Comparison of ENCODE assay signal across 19 cellular contexts in genomic region chr10:35739998-35740397, GRCh38.
DNase-seq lines count a peak whose midpoint lies in the region; ATAC-seq and TF ChIP-seq lines count a peak whose summit lies in the region.
"Had no signal": no experiment of that assay in that cellular context is flagged by ENCODE, and none has a peak within 500 bp of the region (broad histone marks: within the 10 kb centered on the region; RNA-seq: fewer than 3 reads in every experiment).

No MANE protein-coding gene starts in this region.

- H2AFZ ChIP-seq in hepatocyte: no peak overlapping the region

- CTCF ChIA-PET in HEK293T (lab: Yijun Ruan, JAX): no interaction called here

- H3K9me2 ChIP-seq in hepatocyte (replicated peaks; ENCODE audit: insufficient read depth): no peaks in the 10 kb centered on the region

- peak; percentile 35; the same call in 2 of the 3 replicates for ATAC-seq in RWPE2 (ENCODE audit: low read depth)
- no peak for ATAC-seq in HG03045 (IDR thresholded peaks at IDR 0.05; ENCODE audit: unreplicated experiment)
- ATAC-seq: heart left ventricle, left cardiac atrium, mucosa of descending colon, Panc1 had no signal

- no peak overlapping the region for H2BK5ac ChIP-seq in mesendoderm (ENCODE audit: low read length)

- no peak overlapping the region for H3K9ac ChIP-seq in mesendoderm (ENCODE audit: low read length)

- POLR2A ChIA-PET in HEK293T (lab: Yijun Ruan, JAX): no interaction called here

- H3K79me1 ChIP-seq in mesendoderm (ENCODE audit: low read length): no peaks in the 10 kb centered on the region

- no peak overlapping the region for H3K23ac ChIP-seq in mesendoderm (ENCODE audit: low read length)

- no peak overlapping the region for H4K8ac ChIP-seq in mesendoderm (ENCODE audit: low read depth, low read length)

- no peak overlapping the region for H2AK5ac ChIP-seq in mesendoderm (ENCODE audit: low read length)

- no peaks in the 10 kb centered on the region for H3K79me2 ChIP-seq in mesendoderm (ENCODE audit: control insufficient read depth, insufficient read depth, low read length)
- no peaks in the 10 kb centered on the region for H3K79me2 ChIP-seq in hepatocyte

- H3K27me3 ChIP-seq in RWPE2 (ENCODE audit: insufficient read depth, poor library complexity, severe bottlenecking) (no peaks in the 10 kb centered on the region), mesendoderm (ENCODE audit: insufficient read depth, low read length, poor library complexity) (no peaks in the 10 kb centered on the region), hepatocyte (no peaks in the 10 kb centered on the region)
- H3K27me3 ChIP-seq: BE2C, heart left ventricle, testis had no signal

- H3K18ac ChIP-seq in mesendoderm (ENCODE audit: low read length): no peak overlapping the region

- H3K27ac ChIP-seq in RWPE2 (ENCODE audit: poor library complexity, severe bottlenecking): no peak overlapping the region
- H3K27ac ChIP-seq in mesendoderm (ENCODE audit: low read depth, low read length): no peak overlapping the region
- H3K27ac ChIP-seq in hepatocyte: no peak overlapping the region
- H3K27ac ChIP-seq: heart left ventricle, testis had no signal

- no peak overlapping the region for H3K4ac ChIP-seq in mesendoderm (ENCODE audit: low read depth, low read length)

- H3K9me3 ChIP-seq in RWPE2 (ENCODE audit: severe bottlenecking): peaks cover 2% of the 10 kb centered on the region
- no peaks in the 10 kb centered on the region for H3K9me3 ChIP-seq in hepatocyte (ENCODE audit: low read depth)
- H3K9me3 ChIP-seq: BE2C, mucosa of descending colon, testis had no signal

- H3K4me1 ChIP-seq in RWPE2 (ENCODE audit: insufficient read depth, poor library complexity, severe bottlenecking): no peaks in the 10 kb centered on the region
- no peaks in the 10 kb centered on the region for H3K4me1 ChIP-seq in mesendoderm (ENCODE audit: control insufficient read depth, low read depth, low read length)
- H3K4me1 ChIP-seq in hepatocyte (ENCODE audit: insufficient read depth): no peaks in the 10 kb centered on the region
- H3K4me1 ChIP-seq: BE2C, heart left ventricle, testis had no signal

- no peak overlapping the region for H3K56ac ChIP-seq in mesendoderm (ENCODE audit: low read length)

- no peak overlapping the region for H3K4me2 ChIP-seq in mesendoderm (ENCODE audit: low read length)
- no peak overlapping the region for H3K4me2 ChIP-seq in hepatocyte

- H3K4me3 ChIP-seq in RWPE2 (ENCODE audit: severe bottlenecking) (no peak overlapping the region), epithelial cell of proximal tubule (ENCODE audit: low read depth, low read length) (no peak overlapping the region), mesendoderm (ENCODE audit: low read length) (no peak overlapping the region), hepatocyte (no peak overlapping the region)
- H3K4me3 ChIP-seq: heart left ventricle, mucosa of descending colon, testis had no signal

- no peaks in the 10 kb centered on the region for H3K36me3 ChIP-seq in RWPE2 (ENCODE audit: low read depth)
- no peaks in the 10 kb centered on the region for H3K36me3 ChIP-seq in mesendoderm (ENCODE audit: control insufficient read depth, insufficient read depth, low read length)
- H3K36me3 ChIP-seq in hepatocyte (replicated peaks; ENCODE audit: insufficient read depth, low read depth): no peaks in the 10 kb centered on the region
- H3K36me3 ChIP-seq: BE2C, heart left ventricle had no signal

- H4K20me1 ChIP-seq in hepatocyte (ENCODE audit: insufficient read depth, poor library complexity, severe bottlenecking): no peaks in the 10 kb centered on the region

- TF ChIP-seq CTCF in RWPE2 (IDR thresholded peaks at IDR 0.05; ENCODE audit: poor library complexity, severe bottlenecking) (no peak), epithelial cell of proximal tubule (conservative IDR thresholded peaks at IDR 0.05; ENCODE audit: low read depth, low read length) (no peak), hepatocyte (IDR thresholded peaks at IDR 0.05; ENCODE audit: poor library complexity) (no peak)

- no peak overlapping the region for H2BK15ac ChIP-seq in mesendoderm (replicated peaks; ENCODE audit: low read depth)

- H2BK120ac ChIP-seq in mesendoderm (ENCODE audit: low read depth, low read length): no peak overlapping the region

- no peak overlapping the region for H4K5ac ChIP-seq in mesendoderm (ENCODE audit: low read length)

- DNase-seq in EL (peak; percentile 44), RWPE2 (ENCODE audit: low spot score) (no peak), epithelial cell of proximal tubule (ENCODE audit: low read depth) (peak; percentile 44), mesendoderm (peak; percentile 8), HEK293T (ENCODE audit: extremely low spot score) (no peak), NCI-H345 treated with DMSO at 0.1 percent for 48 hours (lab: John Stamatoyannopoulos, UW; ENCODE audit: unreplicated experiment) (no peak), hepatocyte (ENCODE audit: low spot score) (no peak)
- DNase-seq: activated CD4-positive, alpha-beta memory T cell treated with anti-CD3 and anti-CD28 coated beads for 36 hours; BE2C; heart left ventricle; left cardiac atrium; mucosa of descending colon; NCI-H1092 treated with DMSO at 0.1 percent for 48 hours; NCI-H748 treated with DMSO at 0.1 percent for 48 hours; stimulated activated CD4-positive, alpha-beta T cell treated with anti-CD3 and anti-CD28 coated beads, Interleukin-4, amount 100 ng/mL, for 24 hours; stimulated activated CD8-positive, alpha-beta memory T cell treated with anti-CD3 and anti-CD28 coated beads, Interleukin-4, amount 100 ng/mL, for 48 hours; testis had no signal

TF ChIP-seq in HEK293T, 16 proteins besides CTCF, POLR2A, EP300 and RAD21:
- TF ChIP-seq FOXM1 (IDR thresholded peaks at IDR 0.05; ENCODE audit: borderline replicate concordance) (no peak), SP1 (IDR thresholded peaks at IDR 0.05) (no peak), NFRKB (IDR thresholded peaks at IDR 0.05) (no peak), TARDBP (IDR thresholded peaks at IDR 0.05) (no peak), L3MBTL2 (conservative IDR thresholded peaks at IDR 0.05) (no peak), ARNT (IDR thresholded peaks at IDR 0.05) (no peak), FOXK2 (IDR thresholded peaks at IDR 0.05) (no peak), ELF4 (IDR thresholded peaks at IDR 0.05) (no peak), LEF1 (IDR thresholded peaks at IDR 0.05; ENCODE audit: borderline replicate concordance) (no peak), SUZ12 (IDR thresholded peaks at IDR 0.05) (no peak), CTBP1 (IDR thresholded peaks at IDR 0.05; ENCODE audit: borderline replicate concordance) (no peak)
TF ChIP-seq in HEK293T: peak in this region for 0.

Comparison
In these comparisons a context has a peak if more than half of its experiments do, and no peak if none do; other contexts are left out.
1. DNase-seq: peak in EL (single experiment), epithelial cell of proximal tubule (single experiment) and mesendoderm (single experiment); none in RWPE2 (single experiment), HEK293T (single experiment), NCI-H345 treated with DMSO at 0.1 percent for 48 hours (single experiment) and hepatocyte (single experiment).